10 cellular contexts compared by ENCODE assay signal in genomic region chr20:50870572-50871161, GRCh38.
A peak's percentile ranks its signal among the peaks of the same experiment; 100 is the strongest.
DNase-seq lines count a peak whose midpoint lies in the region; ATAC-seq, FAIRE-seq and TF ChIP-seq lines count a peak whose summit lies in the region.
"Had no signal": no experiment of that assay in that cellular context is flagged by ENCODE, and none has a peak within 500 bp of the region (broad histone marks: within the 10 kb centered on the region; RNA-seq: fewer than 3 reads in every experiment).

No MANE protein-coding gene starts in this region.

- intact Hi-C loops in HepG2 (cut with micrococcal nuclease; ENCODE audit: unreplicated experiment) (no loop called here), spleen (cut with DNase I; ENCODE audit: low total_unique reads) (no loop called here)

- H3K27me3 ChIP-seq in HepG2 (ENCODE audit: control insufficient read depth in 1 of 2, insufficient read depth in 2 of 2, low read length in 2 of 2) (no peaks in the 10 kb centered on the region), spleen (replicated peaks in 1 of 7) (no peaks in the 10 kb centered on the region), SK-N-SH (ENCODE audit: insufficient read depth) (no peaks in the 10 kb centered on the region)

- no peak for TF ChIP-seq RAD21 in Ishikawa (IDR thresholded peaks at IDR 0.05; ENCODE audit: low read depth)
- TF ChIP-seq RAD21 in HepG2 (CRISPR knock-in tag; IDR thresholded peaks at IDR 0.05) = no peak
- TF ChIP-seq RAD21 in SK-N-SH (IDR thresholded peaks at IDR 0.05; ENCODE audit: low read length) = no peak

- no peak for FAIRE-seq in HepG2 (lab: Jason Lieb, UNC)

- in situ Hi-C loops in HepG2 (cut with HindIII; ENCODE audit: extremely low pct_ligation_motif_present, low pct_unique_long_range_greater_than_20kb) = no loop called here

- H2AFZ ChIP-seq in HepG2 (ENCODE audit: low read length) (no peak overlapping the region), SK-N-SH (ENCODE audit: low read depth) (no peak overlapping the region)

- H3K9me3 ChIP-seq in HepG2 (ENCODE audit: low read length) (no peaks in the 10 kb centered on the region), spleen (no peaks in the 10 kb centered on the region), SK-N-SH (no peaks in the 10 kb centered on the region)

- H3K4me3 ChIP-seq in HepG2 (replicated peaks in 1 of 3; ENCODE audit: insufficient read depth in 1 of 3, low read depth in 2 of 3, low read length in 3 of 3) (peak overlapping the region in 2 of 3 experiments; percentile 14 to 50; a peak in 4 of 6 replicates), spleen (no peak overlapping the region), SK-N-SH (ENCODE audit: low read depth in 2 of 2, low read length in 1 of 2) (no peak overlapping the region)

- peak; percentile 93 for DNase-seq in ecto neural progenitor cell (ENCODE audit: low spot score)
- DNase-seq in HepG2 (ENCODE audit: low spot score) = peak; percentile 73
- DNase-seq in spleen = peak; percentile 45
- no peak for DNase-seq in SK-N-SH
- no peak for DNase-seq in Ammon's horn (ENCODE audit: low spot score)
- no peak for DNase-seq in activated CD8-positive, alpha-beta memory T cell treated with anti-CD3 and anti-CD28 coated beads, Interleukin-2, amount 50 U/mL, for 48 hours
- DNase-seq: NCI-H1105, NCI-H510A treated with DMSO at 0.1 percent for 48 hours, T-cell had no signal

- TF ChIP-seq CTCF in HepG2 (CRISPR knock-in tag; IDR thresholded peaks at IDR 0.05) = no peak
- TF ChIP-seq CTCF in spleen (IDR thresholded peaks at IDR 0.05 in 8 of 11, conservative IDR thresholded peaks at IDR 0.05 in 3 of 11) = no peak
- TF ChIP-seq CTCF in SK-N-SH (IDR thresholded peaks at IDR 0.05) = no peak

- CTCF ChIA-PET in HepG2 (lab: Yijun Ruan, JAX; ENCODE audit: low intra/inter-chr PET ratio, low total read pairs) (no interaction called here), SK-N-SH (lab: Yijun Ruan, JAX) (interaction anchor here (0.6 to 1.6 kb wide), 3 partner anchors 59 to 87 kb away, joined by 3 to 5 read pairs (median 4); no protein-coding TSS in a partner anchor)

- TF ChIP-seq EP300 in Ishikawa (IDR thresholded peaks at IDR 0.05; ENCODE audit: borderline replicate concordance) (no peak), HepG2 (IDR thresholded peaks at IDR 0.05; ENCODE audit: low read depth in 2 of 2, low read length in 2 of 2) (no peak), HepG2 (CRISPR knock-in tag; IDR thresholded peaks at IDR 0.05; ENCODE audit: borderline replicate concordance) (no peak), SK-N-SH (IDR thresholded peaks at IDR 0.05; ENCODE audit: borderline replicate concordance in 1 of 2, low read depth in 1 of 2, low read length in 1 of 2) (no peak)

- no peaks in the 10 kb centered on the region for H4K20me1 ChIP-seq in HepG2 (ENCODE audit: insufficient read depth, low read length)
- no peaks in the 10 kb centered on the region for H4K20me1 ChIP-seq in SK-N-SH (ENCODE audit: insufficient read depth)

- H3K27ac ChIP-seq in HepG2 (ENCODE audit: extremely low read length, insufficient read depth, low read length) (no peak overlapping the region), spleen (no peak overlapping the region), SK-N-SH (ENCODE audit: low read depth in 2 of 2, low read length in 1 of 2) (no peak overlapping the region)

- H3K4me1 ChIP-seq in HepG2 (ENCODE audit: insufficient read depth, low read length) = peaks cover 59% of the 10 kb centered on the region
- H3K4me1 ChIP-seq in spleen = peaks cover 0 to 24% (median 0%) of the 10 kb centered on the region in 6 donors
- H3K4me1 ChIP-seq in SK-N-SH (ENCODE audit: control insufficient read depth in 1 of 2, insufficient read depth in 2 of 2, low read depth in 1 of 2, low read length in 1 of 2) = peaks cover 0 to 4% of the 10 kb centered on the region in 2 experiments; a peak in 1 of 4 replicates

- peak in 1 of 2 experiments; percentile 39; a peak in 1 of 4 replicates for TF ChIP-seq POLR2A in HepG2 (IDR thresholded peaks at IDR 0.05; ENCODE audit: insufficient read depth in 1 of 2, low read depth in 2 of 2, low read length in 2 of 2)
- TF ChIP-seq POLR2A in spleen (IDR thresholded peaks at IDR 0.05) = no peak

- peak overlapping the region; percentile 57 for H3K4me2 ChIP-seq in HepG2 (ENCODE audit: low read depth, low read length)
- H3K4me2 ChIP-seq in SK-N-SH = no peak overlapping the region

- BruUV-seq in HepG2 (replicated peaks; lab: Mats Ljungman, UMichigan) = no TSS peak

- POLR2A ChIA-PET in HepG2 (lab: Yijun Ruan, JAX) = interaction anchor here (0.5 to 1.8 kb wide), 5 partner anchors 14 to 87 kb away, joined by 3 to 5 read pairs (median 4); partner anchors contain the start of genes DPM1 and MOCS3
- POLR2A ChIA-PET in SK-N-SH (lab: Yijun Ruan, JAX) = no interaction called here

- peak; percentile 74 for ATAC-seq in HepG2
- ATAC-seq: T-cell had no signal

- WGBS in HepG2 (ENCODE audit: low lambda C conversion rate) = 45% methylated on average over 14 of the region's 18 CpGs
- 81 to 91% (median 86%) methylated on average over 11 to 18 of the region's 18 CpGs for WGBS in spleen, 5 donors
- WGBS in SK-N-SH (ENCODE audit: low lambda C conversion rate) = 91% methylated on average over 11 of the region's 18 CpGs

- H3K79me2 ChIP-seq in HepG2 (ENCODE audit: insufficient read depth, low read length) (no peaks in the 10 kb centered on the region), SK-N-SH (ENCODE audit: insufficient read depth) (no peaks in the 10 kb centered on the region)

- peak overlapping the region; percentile 38 for H3K9ac ChIP-seq in HepG2 (ENCODE audit: insufficient read depth, low read depth, low read length)
- H3K9ac ChIP-seq in SK-N-SH = no peak overlapping the region

- H3F3A ChIP-seq in SK-N-SH (replicated peaks; ENCODE audit: insufficient read depth) = no peaks in the 10 kb centered on the region

- H3K36me3 ChIP-seq in HepG2 (replicated peaks in 1 of 2; ENCODE audit: control insufficient read depth in 1 of 2, insufficient read depth in 2 of 2, low read length in 2 of 2) (no peaks in the 10 kb centered on the region), spleen (peaks cover 0 to 25% (median 0%) of the 10 kb centered on the region in 6 donors), SK-N-SH (replicated peaks in 1 of 2; ENCODE audit: control insufficient read depth in 1 of 2, insufficient read depth in 2 of 2, low read length in 1 of 2) (no peaks in the 10 kb centered on the region)

- H3K9me2 ChIP-seq in SK-N-SH = no peaks in the 10 kb centered on the region

TF ChIP-seq in Ishikawa, 13 proteins besides CTCF, POLR2A, EP300 and RAD21 (continues in another document):
- TF ChIP-seq TAF1 (IDR thresholded peaks at IDR 0.05; ENCODE audit: low read depth) = no peak
- TF ChIP-seq CEBPB (IDR thresholded peaks at IDR 0.05) = no peak
- TF ChIP-seq YY1 (IDR thresholded peaks at IDR 0.05; ENCODE audit: low read depth) = no peak
- TF ChIP-seq FOXM1 (IDR thresholded peaks at IDR 0.05; ENCODE audit: borderline replicate concordance, low read depth) = no peak
- no peak for TF ChIP-seq CREB1 (IDR thresholded peaks at IDR 0.05; ENCODE audit: low read depth)
- peak; percentile 65 for TF ChIP-seq TEAD4 (IDR thresholded peaks at IDR 0.05)
- TF ChIP-seq MAX (IDR thresholded peaks at IDR 0.05) = 0 out of 2 replicates have a peak, but pooled peaks have one; percentile 16
- TF ChIP-seq EGR1 (IDR thresholded peaks at IDR 0.05) = peak; percentile 72
- no peak for TF ChIP-seq TCF12 (IDR thresholded peaks at IDR 0.05; ENCODE audit: low read depth)
- 0 out of 2 replicates have a peak, but pooled peaks have one; percentile 21 for TF ChIP-seq NFIC (IDR thresholded peaks at IDR 0.05)

TF ChIP-seq in HepG2, 621 proteins besides CTCF, POLR2A, EP300 and RAD21 (continues in another document):
- TF ChIP-seq ZNF549 (CRISPR knock-in tag; IDR thresholded peaks at IDR 0.05) (no peak), ZNF281 (CRISPR knock-in tag; IDR thresholded peaks at IDR 0.05; ENCODE audit: borderline replicate concordance) (peak; percentile 56; the same call in 1 of the 2 replicates)

TF ChIP-seq in SK-N-SH, 30 proteins besides CTCF, POLR2A, EP300 and RAD21 (continues in another document):
- no peak for TF ChIP-seq SIN3A (IDR thresholded peaks at IDR 0.05; ENCODE audit: borderline replicate concordance, low read depth, low read length)
- TF ChIP-seq USF1 (IDR thresholded peaks at IDR 0.05; ENCODE audit: borderline replicate concordance, low read depth) = no peak
- TF ChIP-seq ZBTB33 (IDR thresholded peaks at IDR 0.05; ENCODE audit: borderline replicate concordance, low read depth) = no peak
- TF ChIP-seq MEF2A (IDR thresholded peaks at IDR 0.05; ENCODE audit: borderline replicate concordance, low read depth) = no peak
- no peak for TF ChIP-seq NFIC (IDR thresholded peaks at IDR 0.05; ENCODE audit: borderline replicate concordance)
- TF ChIP-seq TAF1 (IDR thresholded peaks at IDR 0.05; ENCODE audit: borderline replicate concordance, low read depth, low read length) = no peak
- no peak for TF ChIP-seq SMC3 (IDR thresholded peaks at IDR 0.05; ENCODE audit: low read depth, low read length)
- no peak for TF ChIP-seq MXI1 (IDR thresholded peaks at IDR 0.05; ENCODE audit: low read depth, low read length)

Comparison
In these comparisons a context has a peak if more than half of its experiments do, and no peak if none do; other contexts are left out.
1. DNase-seq: peak in ecto neural progenitor cell (single experiment), HepG2 (single experiment) and spleen (single experiment); none in SK-N-SH (single experiment), Ammon's horn (single experiment) and activated CD8-positive, alpha-beta memory T cell treated with anti-CD3 and anti-CD28 coated beads, Interleukin-2, amount 50 U/mL, for 48 hours (single experiment).
2. H3K4me3 ChIP-seq: peak in HepG2 (2 of 3); none in spleen (0 of 8) and SK-N-SH (0 of 2).